ENCODE assay signal across 1 cellular context in genomic region chr6:144896876-144897275, GRCh38.
TF ChIP-seq lines count a peak whose summit lies in the region.

No MANE protein-coding gene starts in this region.

TF ChIP-seq in SK-N-SH, 30 proteins besides CTCF, POLR2A, EP300 and RAD21 (continued from another document):
- no peak for TF ChIP-seq ZBTB33 (IDR thresholded peaks at IDR 0.05; ENCODE audit: borderline replicate concordance, low read depth)
TF ChIP-seq in SK-N-SH: peak in this region for 0.
